1 cellular context compared by ENCODE assay signal in genomic region chr19:49487277-49488045, GRCh38.
A peak's percentile ranks its signal among the peaks of the same experiment; 100 is the strongest.
TF ChIP-seq lines count a peak whose summit lies in the region.

RPL13A (plus strand) TSS chr19:49487608; CDS start chr19:49487630, 22 bp downstream.

TF ChIP-seq in HepG2, 621 proteins besides CTCF, POLR2A, EP300 and RAD21 (continued from another document and continues in another):
- TF ChIP-seq TEAD3 (CRISPR knock-in tag; optimal IDR thresholded peaks at IDR 0.05; ENCODE audit: borderline replicate concordance) (peak; percentile 65), CBX5 (CRISPR knock-in tag; IDR thresholded peaks at IDR 0.05; ENCODE audit: borderline replicate concordance) (no peak), NFKB2 (CRISPR knock-in tag; IDR thresholded peaks at IDR 0.05; ENCODE audit: borderline replicate concordance) (peak; percentile 82; the same call in 1 of the 2 replicates), AKAP8 (CRISPR knock-in tag; IDR thresholded peaks at IDR 0.05) (peak; percentile 75), FIP1L1 (IDR thresholded peaks at IDR 0.05; ENCODE audit: borderline replicate concordance, insufficient read depth, low read depth, low read length) (0 out of 2 replicates have a peak, but pooled peaks have one; percentile 74), PRPF4 (IDR thresholded peaks at IDR 0.05; ENCODE audit: low read depth, low read length, poor library complexity, severe bottlenecking) (no peak), ZSCAN29 (CRISPR knock-in tag; conservative IDR thresholded peaks at IDR 0.05) (no peak; the same call in 1 of the 2 replicates), HNRNPH1 (optimal IDR thresholded peaks at IDR 0.05; ENCODE audit: low read depth, low read length) (no peak), ZBTB38 (CRISPR knock-in tag; IDR thresholded peaks at IDR 0.05) (0 out of 2 replicates have a peak, but pooled peaks have one; percentile 12), ZNF576 (CRISPR knock-in tag; IDR thresholded peaks at IDR 0.05) (no peak), PHF5A (CRISPR knock-in tag; IDR thresholded peaks at IDR 0.05; ENCODE audit: low read depth, unreplicated experiment) (peak; percentile 74), MXI1 (IDR thresholded peaks at IDR 0.05; ENCODE audit: borderline replicate concordance, low read depth, low read length) (peak; percentile 58; the same call in 1 of the 3 replicates), GPN1 (CRISPR knock-in tag; IDR thresholded peaks at IDR 0.05; ENCODE audit: borderline replicate concordance) (no peak), TEF (CRISPR knock-in tag; IDR thresholded peaks at IDR 0.05) (no peak; the same call in 1 of the 2 replicates), HOXA5 (CRISPR knock-in tag; IDR thresholded peaks at IDR 0.05) (peak; percentile 86), CENPT (CRISPR knock-in tag; IDR thresholded peaks at IDR 0.05; ENCODE audit: low read depth) (0 out of 2 replicates have a peak, but pooled peaks have one; percentile 17), IRF9 (CRISPR knock-in tag; IDR thresholded peaks at IDR 0.05; ENCODE audit: borderline replicate concordance) (peak; percentile 95), NFATC3 (CRISPR knock-in tag; IDR thresholded peaks at IDR 0.05) (no peak), MYC (CRISPR knock-in tag; IDR thresholded peaks at IDR 0.05; ENCODE audit: borderline replicate concordance) (peak; percentile 93), HHEX (CRISPR knock-in tag; IDR thresholded peaks at IDR 0.05) (peak; percentile 60; the same call in 1 of the 2 replicates), SIX4 (CRISPR knock-in tag; IDR thresholded peaks at IDR 0.05) (peak; percentile 66), ZNF737 (CRISPR knock-in tag; IDR thresholded peaks at IDR 0.05; ENCODE audit: borderline replicate concordance) (peak; percentile 76; the same call in 1 of the 2 replicates), ZNF503 (CRISPR knock-in tag; IDR thresholded peaks at IDR 0.05) (peak; percentile 36; the same call in 1 of the 2 replicates), YY1 (IDR thresholded peaks at IDR 0.05; ENCODE audit: insufficient read depth, insufficient replicate concordance, low read depth, low read length) (peak; percentile 99), ZBTB44 (CRISPR knock-in tag; IDR thresholded peaks at IDR 0.05) (peak; percentile 92), ZGPAT (CRISPR knock-in tag; IDR thresholded peaks at IDR 0.05) (peak; percentile 94), CENPX (CRISPR knock-in tag; IDR thresholded peaks at IDR 0.05) (no peak), NR2F6 (IDR thresholded peaks at IDR 0.05) (no peak), NR2F6 (CRISPR knock-in tag; IDR thresholded peaks at IDR 0.05) (peak; percentile 22; the same call in 1 of the 2 replicates), ZNF33A (CRISPR knock-in tag; IDR thresholded peaks at IDR 0.05; ENCODE audit: borderline replicate concordance) (peak; percentile 40; the same call in 1 of the 2 replicates), ZNF33B (CRISPR knock-in tag; IDR thresholded peaks at IDR 0.05) (0 out of 2 replicates have a peak, but pooled peaks have one; percentile 64), ZBTB20 (CRISPR knock-in tag; IDR thresholded peaks at IDR 0.05; ENCODE audit: borderline replicate concordance, low read depth) (no peak)
- TF ChIP-seq, protein P1, sequence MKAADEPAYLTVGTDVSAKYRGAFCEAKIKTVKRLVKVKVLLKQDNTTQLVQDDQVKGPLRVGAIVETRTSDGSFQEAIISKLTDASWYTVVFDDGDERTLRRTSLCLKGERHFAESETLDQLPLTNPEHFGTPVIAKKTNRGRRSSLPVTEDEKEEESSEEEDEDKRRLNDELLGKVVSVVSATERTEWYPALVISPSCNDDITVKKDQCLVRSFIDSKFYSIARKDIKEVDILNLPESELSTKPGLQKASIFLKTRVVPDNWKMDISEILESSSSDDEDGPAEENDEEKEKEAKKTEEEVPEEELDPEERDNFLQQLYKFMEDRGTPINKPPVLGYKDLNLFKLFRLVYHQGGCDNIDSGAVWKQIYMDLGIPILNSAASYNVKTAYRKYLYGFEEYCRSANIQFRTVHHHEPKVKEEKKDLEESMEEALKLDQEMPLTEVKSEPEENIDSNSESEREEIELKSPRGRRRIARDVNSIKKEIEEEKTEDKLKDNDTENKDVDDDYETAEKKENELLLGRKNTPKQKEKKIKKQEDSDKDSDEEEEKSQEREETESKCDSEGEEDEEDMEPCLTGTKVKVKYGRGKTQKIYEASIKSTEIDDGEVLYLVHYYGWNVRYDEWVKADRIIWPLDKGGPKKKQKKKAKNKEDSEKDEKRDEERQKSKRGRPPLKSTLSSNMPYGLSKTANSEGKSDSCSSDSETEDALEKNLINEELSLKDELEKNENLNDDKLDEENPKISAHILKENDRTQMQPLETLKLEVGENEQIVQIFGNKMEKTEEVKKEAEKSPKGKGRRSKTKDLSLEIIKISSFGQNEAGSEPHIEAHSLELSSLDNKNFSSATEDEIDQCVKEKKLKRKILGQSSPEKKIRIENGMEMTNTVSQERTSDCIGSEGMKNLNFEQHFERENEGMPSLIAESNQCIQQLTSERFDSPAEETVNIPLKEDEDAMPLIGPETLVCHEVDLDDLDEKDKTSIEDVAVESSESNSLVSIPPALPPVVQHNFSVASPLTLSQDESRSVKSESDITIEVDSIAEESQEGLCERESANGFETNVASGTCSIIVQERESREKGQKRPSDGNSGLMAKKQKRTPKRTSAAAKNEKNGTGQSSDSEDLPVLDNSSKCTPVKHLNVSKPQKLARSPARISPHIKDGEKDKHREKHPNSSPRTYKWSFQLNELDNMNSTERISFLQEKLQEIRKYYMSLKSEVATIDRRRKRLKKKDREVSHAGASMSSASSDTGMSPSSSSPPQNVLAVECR (CRISPR knock-in tag; IDR thresholded peaks at IDR 0.05; ENCODE audit: borderline replicate concordance), result peak; percentile 82; the same call in 1 of the 2 replicates
- TF ChIP-seq, protein P2, sequence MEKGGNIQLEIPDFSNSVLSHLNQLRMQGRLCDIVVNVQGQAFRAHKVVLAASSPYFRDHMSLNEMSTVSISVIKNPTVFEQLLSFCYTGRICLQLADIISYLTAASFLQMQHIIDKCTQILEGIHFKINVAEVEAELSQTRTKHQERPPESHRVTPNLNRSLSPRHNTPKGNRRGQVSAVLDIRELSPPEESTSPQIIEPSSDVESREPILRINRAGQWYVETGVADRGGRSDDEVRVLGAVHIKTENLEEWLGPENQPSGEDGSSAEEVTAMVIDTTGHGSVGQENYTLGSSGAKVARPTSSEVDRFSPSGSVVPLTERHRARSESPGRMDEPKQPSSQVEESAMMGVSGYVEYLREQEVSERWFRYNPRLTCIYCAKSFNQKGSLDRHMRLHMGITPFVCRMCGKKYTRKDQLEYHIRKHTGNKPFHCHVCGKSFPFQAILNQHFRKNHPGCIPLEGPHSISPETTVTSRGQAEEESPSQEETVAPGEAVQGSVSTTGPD (CRISPR knock-in tag; IDR thresholded peaks at IDR 0.05), result no peak
- TF ChIP-seq, protein P3, sequence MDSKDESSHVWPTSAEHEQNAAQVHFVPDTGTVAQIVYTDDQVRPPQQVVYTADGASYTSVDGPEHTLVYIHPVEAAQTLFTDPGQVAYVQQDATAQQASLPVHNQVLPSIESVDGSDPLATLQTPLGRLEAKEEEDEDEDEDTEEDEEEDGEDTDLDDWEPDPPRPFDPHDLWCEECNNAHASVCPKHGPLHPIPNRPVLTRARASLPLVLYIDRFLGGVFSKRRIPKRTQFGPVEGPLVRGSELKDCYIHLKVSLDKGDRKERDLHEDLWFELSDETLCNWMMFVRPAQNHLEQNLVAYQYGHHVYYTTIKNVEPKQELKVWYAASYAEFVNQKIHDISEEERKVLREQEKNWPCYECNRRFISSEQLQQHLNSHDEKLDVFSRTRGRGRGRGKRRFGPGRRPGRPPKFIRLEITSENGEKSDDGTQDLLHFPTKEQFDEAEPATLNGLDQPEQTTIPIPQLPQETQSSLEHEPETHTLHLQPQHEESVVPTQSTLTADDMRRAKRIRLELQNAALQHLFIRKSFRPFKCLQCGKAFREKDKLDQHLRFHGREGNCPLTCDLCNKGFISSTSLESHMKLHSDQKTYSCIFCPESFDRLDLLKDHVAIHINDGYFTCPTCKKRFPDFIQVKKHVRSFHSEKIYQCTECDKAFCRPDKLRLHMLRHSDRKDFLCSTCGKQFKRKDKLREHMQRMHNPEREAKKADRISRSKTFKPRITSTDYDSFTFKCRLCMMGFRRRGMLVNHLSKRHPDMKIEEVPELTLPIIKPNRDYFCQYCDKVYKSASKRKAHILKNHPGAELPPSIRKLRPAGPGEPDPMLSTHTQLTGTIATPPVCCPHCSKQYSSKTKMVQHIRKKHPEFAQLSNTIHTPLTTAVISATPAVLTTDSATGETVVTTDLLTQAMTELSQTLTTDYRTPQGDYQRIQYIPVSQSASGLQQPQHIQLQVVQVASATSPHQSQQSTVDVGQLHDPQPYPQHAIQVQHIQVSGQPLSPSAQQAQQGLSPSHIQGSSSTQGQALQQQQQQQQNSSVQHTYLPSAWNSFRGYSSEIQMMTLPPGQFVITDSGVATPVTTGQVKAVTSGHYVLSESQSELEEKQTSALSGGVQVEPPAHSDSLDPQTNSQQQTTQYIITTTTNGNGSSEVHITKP (CRISPR knock-in tag; IDR thresholded peaks at IDR 0.05; ENCODE audit: low read depth), result peak; percentile 51; the same call in 1 of the 2 replicates
